Comparison of ENCODE assay signal across 31 cellular contexts in the genomic region with DNA sequence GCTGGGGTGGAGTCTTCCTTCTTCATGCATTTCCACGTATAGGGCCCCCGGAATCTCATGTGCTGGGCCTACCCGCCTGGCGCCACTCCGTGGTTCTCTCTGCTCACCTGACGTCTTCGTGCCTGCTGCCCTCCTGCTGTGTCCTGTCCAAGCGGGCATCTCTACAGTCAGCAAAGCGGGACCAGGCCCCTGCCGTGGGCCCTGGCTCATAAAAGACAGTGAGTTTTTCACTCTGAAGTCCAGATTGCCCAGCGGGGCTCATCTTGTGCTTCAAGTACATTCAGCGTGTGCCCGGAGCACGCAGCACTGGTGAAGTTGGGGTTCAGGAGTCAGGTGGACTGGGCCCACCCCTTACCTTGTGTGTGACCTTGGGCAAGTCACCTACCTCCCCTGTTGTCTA.
"Had no signal": no experiment of that assay in that cellular context is flagged by ENCODE, and none has a peak within 500 bp of the region (broad histone marks: within the 10 kb centered on the region; RNA-seq: fewer than 3 reads in every experiment).

No MANE protein-coding gene starts in this region.

- H3K4me3 Mint-ChIP-seq: activated CD4-positive, alpha-beta T cell treated with anti-CD3 and anti-CD28 coated beads for 36 hours; activated CD4-positive, alpha-beta T cell treated with anti-CD3 and anti-CD28 coated beads, Interleukin-2, amount 10 ng/mL, durations not matched to agents 24 days and 14 days; activated CD8-positive, alpha-beta T cell treated with anti-CD3 and anti-CD28 coated beads for 36 hours; activated naive CD8-positive, alpha-beta T cell treated with anti-CD3 and anti-CD28 coated beads for 36 hours; activated naive CD8-positive, alpha-beta T cell treated with anti-CD3 and anti-CD28 coated beads, Interleukin-2, amount 50 U/mL, for 24 hours; activated T-cell treated with anti-CD3 and anti-CD28 coated beads, Interleukin-2, amount 50 U/mL, for 24 hours; activated T-cell treated with anti-CD3 and anti-CD28 coated beads, Interleukin-2, amount 50 U/mL, for 72 hours; dendritic cell treated with granulocyte-macrophage colony-stimulating factor and Interleukin-4, amounts not matched to agents 40 ng/mL and 50 ng/mL, for 4 days had no signal

- H3K27me3 Mint-ChIP-seq: activated CD4-positive, alpha-beta T cell treated with anti-CD3 and anti-CD28 coated beads for 36 hours; activated CD8-positive, alpha-beta T cell treated with anti-CD3 and anti-CD28 coated beads for 36 hours; activated naive CD8-positive, alpha-beta T cell treated with anti-CD3 and anti-CD28 coated beads, Interleukin-2, amount 50 U/mL, for 24 hours; activated T-cell treated with anti-CD3 and anti-CD28 coated beads, Interleukin-2, amount 50 U/mL, for 24 hours had no signal

- H3K4me3 ChIP-seq: adrenal gland, body of pancreas, coronary artery, dorsolateral prefrontal cortex, esophagus muscularis mucosa, gastrocnemius medialis, heart right ventricle had no signal

- DNase-seq: activated CD4-positive, alpha-beta T cell treated with anti-CD3 and anti-CD28 coated beads for 36 hours; activated CD4-positive, alpha-beta T cell treated with anti-CD3 and anti-CD28 coated beads, Interleukin-2, amount 10 ng/mL, durations not matched to agents 24 days and 14 days; activated CD4-positive, alpha-beta T cell treated with anti-CD3 and anti-CD28 coated beads, Interleukin-2, amount 50 U/mL, for 4 hours; activated CD4-positive, CD25-positive, alpha-beta regulatory T cell; activated CD4-positive, CD25-positive, alpha-beta regulatory T cell treated with anti-CD3 and anti-CD28 coated beads, Interleukin-2, amount 50 U/mL, for 72 hours; activated CD8-positive, alpha-beta memory T cell treated with anti-CD3 and anti-CD28 coated beads for 24 hours; activated CD8-positive, alpha-beta T cell treated with anti-CD3 and anti-CD28 coated beads for 36 hours; activated gamma-delta T cell; activated naive CD4-positive, alpha-beta T cell; activated naive CD4-positive, alpha-beta T cell treated with anti-CD3 and anti-CD28 coated beads, Interleukin-2, amount 50 U/mL, for 16 hours; activated naive CD8-positive, alpha-beta T cell treated with anti-CD3 and anti-CD28 coated beads for 36 hours; activated naive CD8-positive, alpha-beta T cell treated with anti-CD3 and anti-CD28 coated beads, Interleukin-2, amount 50 U/mL, for 24 hours; activated T-cell treated with anti-CD3 and anti-CD28 coated beads for 4 hours; activated T-cell treated with anti-CD3 and anti-CD28 coated beads, Interleukin-2, amount 50 U/mL, for 24 hours; activated T-cell treated with anti-CD3 and anti-CD28 coated beads, Interleukin-2, amount 50 U/mL, for 72 hours; amygdala; aorta; body of pancreas; caudate nucleus; dorsolateral prefrontal cortex; effector memory CD4-positive, alpha-beta T cell; erythroblast; foreskin keratinocyte; gastrocnemius medialis; glutamatergic neuron; heart right ventricle; T-helper 2 cell had no signal

- H3K9me3 ChIP-seq: adrenal gland, body of pancreas, esophagus muscularis mucosa, gastrocnemius medialis had no signal

- ATAC-seq: activated CD4-positive, alpha-beta T cell treated with anti-CD3 and anti-CD28 coated beads for 36 hours; activated CD8-positive, alpha-beta T cell treated with anti-CD3 and anti-CD28 coated beads for 36 hours; activated naive CD8-positive, alpha-beta T cell treated with anti-CD3 and anti-CD28 coated beads, Interleukin-2, amount 50 U/mL, for 24 hours; activated T-cell treated with anti-CD3 and anti-CD28 coated beads, Interleukin-2, amount 50 U/mL, for 72 hours; body of pancreas; foreskin keratinocyte; gastrocnemius medialis; heart right ventricle had no signal

- H3K36me3 ChIP-seq: adrenal gland, esophagus muscularis mucosa, gastrocnemius medialis, heart right ventricle had no signal

- H3K27ac Mint-ChIP-seq: activated CD4-positive, alpha-beta T cell treated with anti-CD3 and anti-CD28 coated beads for 36 hours; activated CD4-positive, alpha-beta T cell treated with anti-CD3 and anti-CD28 coated beads, Interleukin-2, amount 10 ng/mL, durations not matched to agents 24 days and 14 days; activated CD8-positive, alpha-beta T cell treated with anti-CD3 and anti-CD28 coated beads for 36 hours; activated naive CD8-positive, alpha-beta T cell treated with anti-CD3 and anti-CD28 coated beads for 36 hours; activated naive CD8-positive, alpha-beta T cell treated with anti-CD3 and anti-CD28 coated beads, Interleukin-2, amount 50 U/mL, for 24 hours; activated T-cell treated with anti-CD3 and anti-CD28 coated beads, Interleukin-2, amount 50 U/mL, for 24 hours; activated T-cell treated with anti-CD3 and anti-CD28 coated beads, Interleukin-2, amount 50 U/mL, for 72 hours; dendritic cell treated with granulocyte-macrophage colony-stimulating factor and Interleukin-4, amounts not matched to agents 40 ng/mL and 50 ng/mL, for 4 days had no signal

- H3K27me3 ChIP-seq: adrenal gland, body of pancreas, dorsolateral prefrontal cortex, esophagus muscularis mucosa, gastrocnemius medialis, heart right ventricle had no signal

- H3K4me1 ChIP-seq: foreskin keratinocyte had no signal

- H3K27ac ChIP-seq: adrenal gland, body of pancreas, coronary artery, dorsolateral prefrontal cortex, esophagus muscularis mucosa, foreskin keratinocyte, gastrocnemius medialis, heart right ventricle had no signal
